In the genomic region with DNA sequence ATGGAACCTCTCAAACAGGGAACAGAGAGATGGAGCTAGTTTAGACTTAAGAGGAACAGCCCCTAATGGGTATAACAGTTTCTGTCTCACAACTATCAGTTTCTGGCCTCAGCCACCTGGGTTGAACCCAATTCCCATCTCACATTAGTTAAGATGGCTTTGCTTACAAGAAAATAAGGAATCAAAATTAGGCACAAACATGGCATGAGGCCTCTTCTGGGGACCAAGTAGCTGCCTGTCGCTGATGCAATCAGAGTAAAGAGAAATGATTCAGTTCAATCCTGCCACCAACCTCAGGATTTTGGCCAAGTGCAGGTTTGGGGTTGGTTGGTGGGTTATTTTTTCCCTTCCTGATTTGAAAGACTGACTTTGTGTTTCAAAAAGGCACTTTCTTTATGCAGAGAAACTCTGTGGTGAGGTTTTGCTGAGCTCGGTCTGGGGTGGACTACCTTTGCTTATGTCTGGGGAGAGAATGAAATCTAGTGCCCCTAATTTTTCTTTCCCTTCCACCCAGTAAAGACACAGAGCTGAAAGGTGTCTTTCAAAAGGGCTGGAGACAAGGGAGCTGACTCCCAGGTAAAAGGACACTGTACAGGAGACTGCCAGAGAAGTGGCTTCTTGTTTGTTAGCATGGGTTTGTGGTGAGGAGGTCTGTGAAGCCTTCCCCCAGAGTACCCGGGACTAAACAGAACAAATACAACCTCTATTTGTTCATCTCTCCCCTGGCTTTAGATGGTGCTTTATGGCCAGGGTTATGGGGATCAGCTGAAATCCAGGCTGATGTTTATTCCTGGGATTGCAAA, we compare ENCODE assay signal across 9 cellular contexts. TPM values are rescaled to one million over a fixed set of nuclear protein-coding genes. Genes with fewer than 3 reads are reported as not detected.
A peak's percentile ranks its signal among the peaks of the same experiment; 100 is the strongest.
DNase-seq lines count a peak whose midpoint lies in the region; ATAC-seq and TF ChIP-seq lines count a peak whose summit lies in the region.
"Had no signal": no experiment of that assay in that cellular context is flagged by ENCODE, and none has a peak within 500 bp of the region (broad histone marks: within the 10 kb centered on the region; RNA-seq: fewer than 3 reads in every experiment).

No MANE protein-coding gene starts in this region.

- H3K9me2 ChIP-seq in PC-9 (ENCODE audit: insufficient read depth) (no peaks in the 10 kb centered on the region), hepatocyte (replicated peaks; ENCODE audit: insufficient read depth) (no peaks in the 10 kb centered on the region)

- H3K9me3 ChIP-seq in PC-9 (ENCODE audit: insufficient read depth, low read depth) = no peaks in the 10 kb centered on the region
- H3K9me3 ChIP-seq in hepatocyte (ENCODE audit: low read depth) = no peaks in the 10 kb centered on the region

- H3K79me2 ChIP-seq in PC-9 (ENCODE audit: low read depth) (peaks cover 1% of the 10 kb centered on the region; the same call in 1 of the 2 replicates), hepatocyte (no peaks in the 10 kb centered on the region)

- intact Hi-C loops in PC-9 (cut with micrococcal nuclease; ENCODE audit: unreplicated experiment) = no loop called here
- intact Hi-C loops in sciatic nerve (cut with DNase I) = no loop called here

- CTCF ChIA-PET in PC-9 (lab: Charles Lee) = no interaction called here

- no peaks in the 10 kb centered on the region for H3K27me3 ChIP-seq in PC-9 (ENCODE audit: insufficient read depth, low read depth)
- H3K27me3 ChIP-seq in hepatocyte = no peaks in the 10 kb centered on the region

- peak overlapping the region; percentile 60 for H3K27ac ChIP-seq in PC-9
- H3K27ac ChIP-seq in hepatocyte = peak overlapping the region; percentile 70

- H3F3A ChIP-seq in PC-9 (ENCODE audit: insufficient read depth, low read depth) = peaks cover 32% of the 10 kb centered on the region; the same call in 1 of the 2 replicates

- WGBS in hepatocyte (ENCODE audit: low lambda C conversion rate, missing lambda C conversion rate) = 67% methylated on average over 3 of the region's 3 CpGs

- DNase-seq in GM12865 (ENCODE audit: low read depth) (peak; percentile 81), PC-9 (no peak), hepatocyte (ENCODE audit: low spot score) (no peak), activated gamma-delta T cell (lab: John Stamatoyannopoulos, UW) (no peak), Kasumi-1 (lab: John Stamatoyannopoulos, UW) (no peak), sciatic nerve (ENCODE audit: low spot score) (no peak)
- DNase-seq: activated B cell treated with CpG ODN at 0.5 μM for 24 hours had no signal

- H3K4me3 ChIP-seq in GM12865 (ENCODE audit: low read depth, low read length) (peak overlapping the region; percentile 4; the same call in 1 of the 2 replicates), PC-9 (no peak overlapping the region), hepatocyte (no peak overlapping the region)

- H3K4me2 ChIP-seq in PC-9 = no peak overlapping the region
- H3K4me2 ChIP-seq in hepatocyte = no peak overlapping the region

- no peaks in the 10 kb centered on the region for H3K36me3 ChIP-seq in PC-9 (ENCODE audit: low read depth)
- H3K36me3 ChIP-seq in hepatocyte (replicated peaks; ENCODE audit: insufficient read depth, low read depth) = no peaks in the 10 kb centered on the region

- POLR2A ChIA-PET in PC-9 (lab: Charles Lee; ENCODE audit: unreplicated experiment) = interaction anchor here (0.6 kb wide), 1 partner anchor 169 kb away, joined by 11 read pairs; no protein-coding TSS in a partner anchor

- H3K4me1 ChIP-seq in PC-9 (replicated peaks; ENCODE audit: insufficient read depth) (peaks cover 14% of the 10 kb centered on the region), hepatocyte (ENCODE audit: insufficient read depth) (peaks cover 11% of the 10 kb centered on the region)

- BruUV-seq in PC-9 (replicated peaks; lab: Mats Ljungman, UMichigan) = TSS peak; percentile 21

- H2AFZ ChIP-seq in PC-9 (no peak overlapping the region), hepatocyte (peak overlapping the region; percentile 60)

- ATAC-seq in GM21576 (IDR thresholded peaks at IDR 0.05; ENCODE audit: unreplicated experiment) (peak; percentile 57), HG02970 (IDR thresholded peaks at IDR 0.05; ENCODE audit: low FRiP score, unreplicated experiment) (no peak), sciatic nerve (no peak)

- no peaks in the 10 kb centered on the region for H4K20me1 ChIP-seq in PC-9 (ENCODE audit: insufficient read depth)
- no peaks in the 10 kb centered on the region for H4K20me1 ChIP-seq in hepatocyte (ENCODE audit: insufficient read depth, poor library complexity, severe bottlenecking)

- no peak for TF ChIP-seq CTCF in GM12865 (IDR thresholded peaks at IDR 0.05; ENCODE audit: insufficient read depth, low read depth, low read length, missing control alignments)
- no peak for TF ChIP-seq CTCF in PC-9 (conservative IDR thresholded peaks at IDR 0.05)
- no peak for TF ChIP-seq CTCF in hepatocyte (IDR thresholded peaks at IDR 0.05; ENCODE audit: poor library complexity)

RNA-seq across cellular contexts. Expression of gene NFAT5, which starts 44.8 kb away (rescaled TPM):
- 33.0 and 38.2 TPM in 2 replicates for total RNA-seq in PC-9 (2021)
- total RNA-seq in hepatocyte = 30.7 and 37.7 TPM in 2 replicates
- 8.6 and 9.2 TPM in 2 replicates for polyA plus RNA-seq in hepatocyte
- total RNA-seq in sciatic nerve = 87.0 TPM
